24 cellular contexts compared by ENCODE assay signal in genomic region chr6:136212616-136213396, GRCh38.
"Had no signal": no experiment of that assay in that cellular context is flagged by ENCODE, and none has a peak within 500 bp of the region (broad histone marks: within the 10 kb centered on the region; RNA-seq: fewer than 3 reads in every experiment).

No MANE protein-coding gene starts in this region.

- H3K9me3 Mint-ChIP-seq: dendritic cell treated with granulocyte-macrophage colony-stimulating factor and Interleukin-4, amounts not matched to agents 40 ng/mL and 50 ng/mL, for 4 days; effector memory CD8-positive, alpha-beta T cell; endodermal cell; naive B cell had no signal

- H3K27ac Mint-ChIP-seq: dendritic cell treated with granulocyte-macrophage colony-stimulating factor and Interleukin-4, amounts not matched to agents 40 ng/mL and 50 ng/mL, for 4 days; effector memory CD8-positive, alpha-beta T cell; endodermal cell had no signal

- H3K4me1 Mint-ChIP-seq: endodermal cell, naive B cell had no signal

- H3K27me3 ChIP-seq: colonic mucosa, esophagus muscularis mucosa, gastrocnemius medialis, heart right ventricle, left lung had no signal

- H3K4me3 ChIP-seq: colonic mucosa, esophagus muscularis mucosa, gastrocnemius medialis, heart right ventricle, left lung, lower lobe of right lung, mucosa of descending colon had no signal

- DNase-seq: colonic mucosa; cortex of kidney; effector CD8-positive, alpha-beta T cell; effector memory CD8-positive, alpha-beta T cell; endodermal cell; foreskin fibroblast; foreskin melanocyte; gastrocnemius medialis; glutamatergic neuron; head of caudate nucleus; heart right ventricle; hippocampal formation; left cardiac atrium; left lung; left ventricle myocardium superior; lower lobe of right lung; mesendoderm; mucosa of descending colon; naive B cell had no signal

- FAIRE-seq: endometrium, islet of Langerhans, keratinocyte had no signal

- H3K27me3 Mint-ChIP-seq: dendritic cell treated with granulocyte-macrophage colony-stimulating factor and Interleukin-4, amounts not matched to agents 40 ng/mL and 50 ng/mL, for 4 days had no signal

- H3K4me1 ChIP-seq: colonic mucosa, gastrocnemius medialis, left lung, lower lobe of right lung had no signal

- H3K27ac ChIP-seq: colonic mucosa, esophagus muscularis mucosa, gastrocnemius medialis, heart right ventricle, left lung, lower lobe of right lung had no signal

- H3K36me3 ChIP-seq: colonic mucosa, esophagus muscularis mucosa, gastrocnemius medialis, heart right ventricle, left lung, lower lobe of right lung had no signal

- ATAC-seq: effector memory CD8-positive, alpha-beta T cell; gastrocnemius medialis; heart right ventricle; left cardiac atrium; left lung; left ventricle myocardium superior; lower lobe of right lung; mucosa of descending colon had no signal

- H3K9me3 ChIP-seq: colonic mucosa, esophagus muscularis mucosa, gastrocnemius medialis, heart right ventricle, left lung, lower lobe of right lung, mucosa of descending colon had no signal

- H3K4me3 Mint-ChIP-seq: dendritic cell treated with granulocyte-macrophage colony-stimulating factor and Interleukin-4, amounts not matched to agents 40 ng/mL and 50 ng/mL, for 4 days; effector memory CD8-positive, alpha-beta T cell; endodermal cell had no signal

- H3K36me3 Mint-ChIP-seq: naive B cell had no signal
